8 cellular contexts compared by ENCODE assay signal in genomic region chr3:53219897-53220483, GRCh38. TPM values are rescaled to one million over a fixed set of nuclear protein-coding genes. Genes with fewer than 3 reads are reported as not detected.
A peak's percentile ranks its signal among the peaks of the same experiment; 100 is the strongest.
DNase-seq lines count a peak whose midpoint lies in the region; ATAC-seq and TF ChIP-seq lines count a peak whose summit lies in the region.

No MANE protein-coding gene starts in this region.

- no peak for TF ChIP-seq POLR2A in sigmoid colon (IDR thresholded peaks at IDR 0.05)

- intact Hi-C loops in sigmoid colon (cut with DNase I), result loop anchor here (5.0 to 10.0 kb wide), 3 partner anchors 82 to 492 kb away; partner anchors contain the start of gene DCP1A

- peaks cover 4% of the 10 kb centered on the region for H3K4me1 Mint-ChIP-seq in T-helper 2 cell treated with Interferon-gamma antibody and Interleukin-4, amounts not matched to agents 5 μg/mL and 100 μg/mL, for 36 hours (ENCODE audit: low read depth)

- H3K27ac ChIP-seq in right atrium auricular region, result no peak overlapping the region
- H3K27ac ChIP-seq in sigmoid colon, result no peak overlapping the region

- no peak overlapping the region for H3K4me3 Mint-ChIP-seq in T-helper 2 cell treated with Interferon-gamma antibody and Interleukin-4, amounts not matched to agents 5 μg/mL and 100 μg/mL, for 36 hours

- TF ChIP-seq CTCF in right atrium auricular region (IDR thresholded peaks at IDR 0.05) (peak; percentile 86 to 92), sigmoid colon (IDR thresholded peaks at IDR 0.05) (peak; percentile 74 to 85 (median 83))

- TF ChIP-seq EP300 in sigmoid colon (IDR thresholded peaks at IDR 0.05), result no peak

- DNase-seq in ELF-1 (ENCODE audit: low read depth, low spot score) (peak; percentile 93), HAP-1 (ENCODE audit: low spot score in 2 of 2) (peak; percentile 76 to 95), NCI-H1092 treated with DMSO at 0.1 percent for 48 hours (lab: John Stamatoyannopoulos, UW) (peak; percentile 47), amniotic stem cell (lab: John Stamatoyannopoulos, UW) (peak; percentile 82), right atrium auricular region (ENCODE audit: low spot score) (peak; percentile 85), sigmoid colon (peak; percentile 89)
- peak; percentile 74 for DNase-seq in T-helper 2 cell treated with Interferon-gamma antibody and Interleukin-4, amounts not matched to agents 5 μg/mL and 100 μg/mL, for 36 hours (ENCODE audit: low spot score)

- H3K9me3 Mint-ChIP-seq in T-helper 2 cell treated with Interferon-gamma antibody and Interleukin-4, amounts not matched to agents 5 μg/mL and 100 μg/mL, for 36 hours, result no peaks in the 10 kb centered on the region

- H3K36me3 ChIP-seq in HAP-1 (replicated peaks), result peaks cover 21% of the 10 kb centered on the region
- H3K36me3 ChIP-seq in right atrium auricular region, result peaks cover 14% of the 10 kb centered on the region
- H3K36me3 ChIP-seq in sigmoid colon, result peaks cover 5 to 27% (median 16%) of the 10 kb centered on the region in 4 donors

- H3K9me3 ChIP-seq in HAP-1 (no peaks in the 10 kb centered on the region), right atrium auricular region (no peaks in the 10 kb centered on the region), sigmoid colon (no peaks in the 10 kb centered on the region)

- no peak for ATAC-seq in HG02588 (IDR thresholded peaks at IDR 0.05; ENCODE audit: unreplicated experiment)

- H3K27ac Mint-ChIP-seq in T-helper 2 cell treated with Interferon-gamma antibody and Interleukin-4, amounts not matched to agents 5 μg/mL and 100 μg/mL, for 36 hours, result no peak overlapping the region

- H3K4me3 ChIP-seq in HAP-1, result no peak overlapping the region
- H3K4me3 ChIP-seq in right atrium auricular region, result no peak overlapping the region
- H3K4me3 ChIP-seq in sigmoid colon, result no peak overlapping the region

- H3K27me3 ChIP-seq in HAP-1 (ENCODE audit: low read depth) (no peaks in the 10 kb centered on the region), right atrium auricular region (no peaks in the 10 kb centered on the region), sigmoid colon (no peaks in the 10 kb centered on the region)

- H3K36me3 Mint-ChIP-seq in T-helper 2 cell treated with Interferon-gamma antibody and Interleukin-4, amounts not matched to agents 5 μg/mL and 100 μg/mL, for 36 hours (ENCODE audit: low read depth), result peaks cover 10% of the 10 kb centered on the region

- WGBS in sigmoid colon, 2 donors, result 44 to 48% methylated on average over 10 of the region's 10 CpGs

- H3K4me1 ChIP-seq in HAP-1, result no peaks in the 10 kb centered on the region
- H3K4me1 ChIP-seq in right atrium auricular region, result no peaks in the 10 kb centered on the region
- peaks cover 0 to 3% (median 0%) of the 10 kb centered on the region in 4 donors for H3K4me1 ChIP-seq in sigmoid colon

- H3K27me3 Mint-ChIP-seq in T-helper 2 cell treated with Interferon-gamma antibody and Interleukin-4, amounts not matched to agents 5 μg/mL and 100 μg/mL, for 36 hours (ENCODE audit: low read depth), result peaks cover 3% of the 10 kb centered on the region

- in situ Hi-C loops in HAP-1 (cut with MboI; ENCODE audit: low sequenced_read_pairs), result no loop called here

RNA-seq across cellular contexts. Expression of gene TKT, which starts 35.8 kb away (rescaled TPM):
- 10 to 100 TPM; 48.8 to 62.8 TPM for total RNA-seq in right atrium auricular region
- total RNA-seq in sigmoid colon, result 100 to 1,000 TPM; 138 to 253 (median 185) TPM
- polyA plus RNA-seq in sigmoid colon, result 100 to 1,000 TPM in 2 of 3 donors, 10 to 100 TPM in 1; 88.9 to 305 (median 102) TPM

RNA-seq across cellular contexts. Expression of gene PRKCD, which starts 59.0 kb away (rescaled TPM):
- total RNA-seq in right atrium auricular region, result 10 to 100 TPM; 11.1 to 14.8 TPM
- total RNA-seq in sigmoid colon, result 10 to 100 TPM in 2 of 4 donors, 1 to 10 TPM in 2; 3.5 to 12.1 (median 10.5) TPM
- polyA plus RNA-seq in sigmoid colon, result 100 to 1,000 TPM in 1 of 3 donors, 10 to 100 TPM in 2; 46.3 to 169 (median 94.9) TPM
